In the genomic region with DNA sequence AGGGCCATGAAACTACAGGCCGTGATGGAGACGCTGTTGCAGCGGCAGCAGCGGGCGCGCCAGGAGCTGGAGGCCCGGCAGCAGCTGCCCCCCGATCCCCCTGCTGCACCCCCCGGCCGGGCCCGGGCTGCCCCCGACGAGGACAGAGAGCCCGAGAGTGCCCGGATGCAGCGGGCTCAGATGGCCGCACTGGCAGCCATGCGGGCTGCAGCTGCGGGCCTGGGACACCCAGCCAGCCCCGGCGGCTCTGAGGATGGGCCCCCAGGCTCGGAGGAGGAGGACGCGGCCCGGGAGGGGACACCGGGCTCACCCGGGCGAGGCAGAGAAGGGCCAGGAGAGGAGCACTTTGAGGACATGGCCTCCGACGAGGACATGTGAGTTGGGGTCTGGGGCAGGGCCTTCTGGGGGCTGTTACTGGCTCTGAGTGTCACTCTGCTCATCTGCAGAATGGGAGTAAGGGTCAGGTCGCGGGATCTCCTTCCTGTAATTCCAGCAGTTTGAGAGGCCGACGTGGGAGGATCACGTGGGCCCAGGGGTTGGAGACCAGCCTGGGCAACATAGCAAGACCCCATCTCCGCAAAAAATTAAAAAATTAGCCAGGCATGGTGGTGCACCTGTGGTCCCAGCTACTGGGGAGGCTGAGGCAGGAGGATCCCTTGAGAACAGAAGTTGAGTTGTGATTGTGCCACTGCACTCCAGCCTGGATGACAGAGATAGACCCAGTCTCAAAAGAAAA, we compare ENCODE assay signal across 20 cellular contexts. TPM values are rescaled to one million over a fixed set of nuclear protein-coding genes. Genes with fewer than 3 reads are reported as not detected.
A peak's percentile ranks its signal among the peaks of the same experiment; 100 is the strongest.
DNase-seq lines count a peak whose midpoint lies in the region; ATAC-seq, FAIRE-seq and TF ChIP-seq lines count a peak whose summit lies in the region.
"Had no signal": no experiment of that assay in that cellular context is flagged by ENCODE, and none has a peak within 500 bp of the region (broad histone marks: within the 10 kb centered on the region; RNA-seq: fewer than 3 reads in every experiment).

No MANE protein-coding gene starts in this region.

- H3K4me3 ChIP-seq in CD8-positive, alpha-beta memory T cell (ENCODE audit: low read length), result no peak overlapping the region
- no peak overlapping the region for H3K4me3 ChIP-seq in kidney (ENCODE audit: low read length in 2 of 2)
- H3K4me3 ChIP-seq in osteoblast (ENCODE audit: insufficient read depth, low read length), result no peak overlapping the region
- H3K4me3 ChIP-seq in tibial artery, result no peak overlapping the region

- CTCF ChIA-PET in CD8-positive, alpha-beta memory T cell (lab: Charles Lee), result interaction anchor here (3.7 kb wide), 1 partner anchor 54 kb away, joined by 12 read pairs; a partner anchor contains a TSS
- CTCF ChIA-PET in WTC11 (lab: Charles Lee), result interaction anchor here (0.9 kb wide), 1 partner anchor 15 kb away, joined by 3 read pairs; no protein-coding TSS in a partner anchor

- peaks cover 8 to 31% (median 11%) of the 10 kb centered on the region in 3 donors for H3K4me1 Mint-ChIP-seq in CD8-positive, alpha-beta memory T cell
- H3K4me1 Mint-ChIP-seq in WTC11, result peaks cover 16% of the 10 kb centered on the region

- H4K20me1 ChIP-seq in osteoblast (ENCODE audit: insufficient read depth, low read length), result peaks cover 3% of the 10 kb centered on the region

- no peak for DNase-seq in CD8-positive, alpha-beta memory T cell
- no peak for DNase-seq in WTC11 (ENCODE audit: low spot score)
- peak; percentile 71 for DNase-seq in kidney
- DNase-seq in osteoblast (ENCODE audit: insufficient read length, low spot score, missing footprints), result peak; percentile 72
- no peak for DNase-seq in tibial artery
- DNase-seq in inferior parietal cortex (ENCODE audit: extremely low spot score), result no peak
- DNase-seq: GDM1, KBM-7, NCI-H1694 treated with DMSO at 0.1 percent for 48 hours, NCI-H2107, NCI-H510A, NCI-H774, PC-3, SIG-M5 had no signal

- H3K79me2 ChIP-seq in osteoblast (ENCODE audit: insufficient read depth, low read length), result peaks cover 38% of the 10 kb centered on the region

- H3K27ac Mint-ChIP-seq in CD8-positive, alpha-beta memory T cell, result peak overlapping the region in 1 of 8 donors; percentile 72
- no peak overlapping the region for H3K27ac Mint-ChIP-seq in WTC11

- no peaks in the 10 kb centered on the region for H3K9me3 ChIP-seq in CD8-positive, alpha-beta memory T cell (ENCODE audit: low read length)
- H3K9me3 ChIP-seq in kidney (ENCODE audit: control insufficient read depth in 1 of 2, low read length in 2 of 2), result no peaks in the 10 kb centered on the region
- no peaks in the 10 kb centered on the region for H3K9me3 ChIP-seq in osteoblast (ENCODE audit: low read depth, low read length)
- H3K9me3 ChIP-seq in tibial artery, result no peaks in the 10 kb centered on the region

- no peaks in the 10 kb centered on the region for H3K36me3 ChIP-seq in CD8-positive, alpha-beta memory T cell (ENCODE audit: insufficient read depth, low read length)
- H3K36me3 ChIP-seq in kidney (ENCODE audit: control insufficient read depth in 1 of 2, insufficient read depth in 2 of 2, low read length in 2 of 2) (no peaks in the 10 kb centered on the region), osteoblast (ENCODE audit: insufficient read depth, low read length) (no peaks in the 10 kb centered on the region), tibial artery (no peaks in the 10 kb centered on the region)

- peak overlapping the region in 4 of 7 donors; percentile 23 to 55 (median 46) for H3K4me3 Mint-ChIP-seq in CD8-positive, alpha-beta memory T cell
- no peak overlapping the region for H3K4me3 Mint-ChIP-seq in WTC11

- H3K27ac ChIP-seq in CD8-positive, alpha-beta memory T cell (ENCODE audit: low read depth, low read length), result no peak overlapping the region
- H3K27ac ChIP-seq in kidney (ENCODE audit: low read depth in 2 of 2, low read length in 2 of 2), result no peak overlapping the region
- no peak overlapping the region for H3K27ac ChIP-seq in osteoblast (ENCODE audit: low read depth, low read length)
- H3K27ac ChIP-seq in tibial artery, result no peak overlapping the region
- H3K27ac ChIP-seq: C4-2B had no signal

- intact Hi-C loops in kidney (cut with DNase I), result loop anchor here (5.0 kb wide), 1 partner anchor 53 kb away; a partner anchor contains a TSS
- intact Hi-C loops in tibial artery (cut with DNase I; ENCODE audit: low total_unique reads), result loop anchor here (10.0 kb wide), 1 partner anchor 175 kb away; a partner anchor contains a TSS

- H3K4me2 ChIP-seq in osteoblast (ENCODE audit: insufficient read depth, low read length), result no peak overlapping the region

- H3K9ac ChIP-seq in kidney (ENCODE audit: low read length in 2 of 2), result no peak overlapping the region

- peaks cover 18% of the 10 kb centered on the region for H3K4me1 ChIP-seq in CD8-positive, alpha-beta memory T cell (ENCODE audit: insufficient read depth, low read length)
- H3K4me1 ChIP-seq in kidney (ENCODE audit: control insufficient read depth in 1 of 2, insufficient read depth in 1 of 2, low read depth in 1 of 2, low read length in 2 of 2), result peaks cover 0 to 15% of the 10 kb centered on the region in 2 donors
- peaks cover 22% of the 10 kb centered on the region for H3K4me1 ChIP-seq in osteoblast (ENCODE audit: insufficient read depth, low read length)
- peaks cover 0 to 48% (median 31%) of the 10 kb centered on the region in 4 donors for H3K4me1 ChIP-seq in tibial artery

- POLR2A ChIA-PET in CD8-positive, alpha-beta memory T cell (lab: Charles Lee), result no interaction called here
- POLR2A ChIA-PET in WTC11 (lab: Charles Lee), result no interaction called here

- no peak overlapping the region for H2AFZ ChIP-seq in osteoblast (ENCODE audit: low read length)

- H3K9me3 Mint-ChIP-seq in CD8-positive, alpha-beta memory T cell, result no peaks in the 10 kb centered on the region
- H3K9me3 Mint-ChIP-seq in WTC11, result no peaks in the 10 kb centered on the region

- H3K27me3 Mint-ChIP-seq in CD8-positive, alpha-beta memory T cell, result no peaks in the 10 kb centered on the region
- H3K27me3 Mint-ChIP-seq in WTC11 (ENCODE audit: low read depth), result no peaks in the 10 kb centered on the region

- peaks cover 0 to 3% (median 0%) of the 10 kb centered on the region in 3 donors for H3K36me3 Mint-ChIP-seq in CD8-positive, alpha-beta memory T cell
- H3K36me3 Mint-ChIP-seq in WTC11, result peaks cover 11% of the 10 kb centered on the region

- TF ChIP-seq CTCF in WTC11 (IDR thresholded peaks at IDR 0.05) (no peak), kidney (IDR thresholded peaks at IDR 0.05; ENCODE audit: borderline replicate concordance, extremely low read depth, insufficient read depth) (no peak), osteoblast (IDR thresholded peaks at IDR 0.05; ENCODE audit: extremely low read depth, low read depth, low read length) (no peak), tibial artery (IDR thresholded peaks at IDR 0.05) (no peak)

- H3K27me3 ChIP-seq in CD8-positive, alpha-beta memory T cell (ENCODE audit: insufficient read depth, low read length, poor library complexity, severe bottlenecking), result no peaks in the 10 kb centered on the region
- H3K27me3 ChIP-seq in osteoblast (ENCODE audit: insufficient read depth, low read length) (no peaks in the 10 kb centered on the region), tibial artery (peaks cover 0 to 1% of the 10 kb centered on the region in 2 donors)

- FAIRE-seq in kidney (lab: Jason Lieb, UNC), result no peak
- FAIRE-seq: GM12891, H1 had no signal

- ATAC-seq in WTC11, result no peak
- ATAC-seq in GM19452 (IDR thresholded peaks at IDR 0.05; ENCODE audit: unreplicated experiment), result no peak
- ATAC-seq: PC-3, SK-N-SH treated with all-trans-retinoic acid at 6 μM for 48 hours had no signal

TF ChIP-seq in WTC11, 78 proteins besides CTCF, POLR2A, EP300 and RAD21 (continues in another document):
- TF ChIP-seq, protein P1, sequence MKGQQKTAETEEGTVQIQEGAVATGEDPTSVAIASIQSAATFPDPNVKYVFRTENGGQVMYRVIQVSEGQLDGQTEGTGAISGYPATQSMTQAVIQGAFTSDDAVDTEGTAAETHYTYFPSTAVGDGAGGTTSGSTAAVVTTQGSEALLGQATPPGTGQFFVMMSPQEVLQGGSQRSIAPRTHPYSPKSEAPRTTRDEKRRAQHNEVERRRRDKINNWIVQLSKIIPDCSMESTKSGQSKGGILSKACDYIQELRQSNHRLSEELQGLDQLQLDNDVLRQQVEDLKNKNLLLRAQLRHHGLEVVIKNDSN (CRISPR knock-in tag; IDR thresholded peaks at IDR 0.05), result no peak
- peak; percentile 96 for TF ChIP-seq ZNF121 (CRISPR knock-in tag; IDR thresholded peaks at IDR 0.05)

RNA-seq across cellular contexts. Expression of a gene that starts 3.9 kb away (rescaled TPM):
- 10 to 100 TPM; 12.8 to 15.9 TPM for total RNA-seq in CD8-positive, alpha-beta memory T cell
- polyA plus RNA-seq in CD8-positive, alpha-beta memory T cell, result 0.49 TPM
- total RNA-seq in WTC11 (2021) (102 to 116 TPM (median 113 TPM) in 3 replicates), kidney (16.9 TPM), osteoblast (19.4 and 21.7 TPM in 2 replicates)
- 5.6 TPM for polyA plus RNA-seq in kidney (ENCODE audit: insufficient read depth, low read depth, low replicate concordance)

RNA-seq across cellular contexts. Expression of a gene that starts 12.6 kb away (rescaled TPM):
- total RNA-seq in CD8-positive, alpha-beta memory T cell, result 1 to 10 TPM; 1.2 to 2.3 TPM
- polyA plus RNA-seq in CD8-positive, alpha-beta memory T cell, result 0.49 TPM
- total RNA-seq in WTC11 (2021), result 2.9 to 4.4 TPM (median 3.6 TPM) in 3 replicates
- 0.69 TPM for total RNA-seq in kidney
- polyA plus RNA-seq in kidney (ENCODE audit: insufficient read depth, low read depth, low replicate concordance), result not detected
- total RNA-seq in osteoblast, result not detected in 2 replicates
- total RNA-seq: Daoy had no signal

RNA-seq across cellular contexts. Expression of a gene that starts 16.7 kb away (rescaled TPM):
- total RNA-seq in CD8-positive, alpha-beta memory T cell, result 10 to 100 TPM; 60.7 to 65.2 TPM
- polyA plus RNA-seq in CD8-positive, alpha-beta memory T cell, result 197 TPM
- total RNA-seq in WTC11 (2021), result 85.5 to 99.5 TPM (median 88.3 TPM) in 3 replicates
- 71.4 TPM for total RNA-seq in kidney
- 47.4 TPM for polyA plus RNA-seq in kidney (ENCODE audit: insufficient read depth, low read depth, low replicate concordance)
- 31.1 and 32.7 TPM in 2 replicates for total RNA-seq in osteoblast

RNA-seq across cellular contexts. Expression of a gene that starts 36.4 kb away (rescaled TPM):
- total RNA-seq in CD8-positive, alpha-beta memory T cell, result not detected
- polyA plus RNA-seq in CD8-positive, alpha-beta memory T cell, result not detected
- total RNA-seq in WTC11 (2021) (not detected in 3 replicates), kidney (not detected), osteoblast (not detected in 2 replicates)
- polyA plus RNA-seq in kidney (ENCODE audit: insufficient read depth, low read depth, low replicate concordance), result not detected
- total RNA-seq: Daoy, H1, PC-3 had no signal
- polyA plus RNA-seq: H1 had no signal

RNA-seq across cellular contexts. Expression of a gene that starts 36.7 kb away (rescaled TPM):
- total RNA-seq in CD8-positive, alpha-beta memory T cell, result 10 to 100 TPM; 57.4 to 59.4 TPM
- polyA plus RNA-seq in CD8-positive, alpha-beta memory T cell, result 109 TPM
- total RNA-seq in WTC11 (2021) (66.9 to 88.8 TPM (median 84.5 TPM) in 3 replicates), kidney (56.5 TPM), osteoblast (20.6 and 25.0 TPM in 2 replicates)
- polyA plus RNA-seq in kidney (ENCODE audit: insufficient read depth, low read depth, low replicate concordance), result 72.1 TPM

Comparison
In these comparisons a context has a peak if more than half of its experiments do, and no peak if none do; other contexts are left out.
1. DNase-seq: peak in kidney (single experiment) and osteoblast (single experiment); none in CD8-positive, alpha-beta memory T cell (0 of 5), WTC11 (single experiment), tibial artery (0 of 2) and inferior parietal cortex (single experiment).